In the genomic region with DNA sequence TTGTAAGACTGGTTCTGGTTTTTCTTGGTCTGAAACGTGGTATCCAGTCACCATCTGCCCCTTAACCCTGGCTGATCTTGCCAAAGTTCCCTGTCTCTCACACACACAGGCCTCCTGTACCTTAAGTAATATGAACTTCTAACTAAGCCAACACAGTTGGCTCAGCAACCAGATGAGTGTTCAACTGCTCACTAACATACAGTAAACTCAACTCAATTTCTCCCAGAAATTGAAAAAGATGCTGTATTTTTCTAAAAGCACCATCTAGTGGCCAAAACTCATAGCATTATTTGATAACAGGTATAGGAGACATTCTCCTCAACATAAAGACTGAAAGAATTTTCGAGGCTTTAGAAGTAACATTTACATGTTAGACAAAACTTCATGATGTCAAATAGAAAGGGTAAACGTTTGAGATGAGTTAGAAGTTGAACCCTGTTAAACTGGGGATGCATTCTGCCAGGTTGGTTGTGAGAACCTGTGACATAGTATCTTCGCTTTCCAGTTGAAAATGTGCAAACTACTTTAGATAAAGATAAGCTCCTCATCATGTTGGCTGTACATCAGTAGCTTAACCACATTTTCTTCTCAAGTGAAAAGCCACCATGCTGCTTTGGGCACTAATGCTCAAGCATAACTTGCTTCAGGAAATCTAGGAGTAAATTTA, we compare ENCODE assay signal across 8 cellular contexts. TPM values are rescaled to one million over a fixed set of nuclear protein-coding genes. Genes with fewer than 3 reads are reported as not detected.
DNase-seq lines count a peak whose midpoint lies in the region; ATAC-seq and TF ChIP-seq lines count a peak whose summit lies in the region.

No MANE protein-coding gene starts in this region.

- H3K9ac ChIP-seq in neural cell (ENCODE audit: low read length), result no peak overlapping the region

- intact Hi-C loops in Panc1 (cut with micrococcal nuclease; ENCODE audit: unreplicated experiment), result loop anchor here (5.0 kb wide), 1 partner anchor 532 kb away; no protein-coding TSS in a partner anchor

- H3K27me3 ChIP-seq in AG04450 (ENCODE audit: control insufficient read depth, insufficient read depth, low read length), result no peaks in the 10 kb centered on the region
- H3K27me3 ChIP-seq in Panc1 (ENCODE audit: control insufficient read depth, insufficient read depth, low read length), result no peaks in the 10 kb centered on the region
- H3K27me3 ChIP-seq in neural cell (ENCODE audit: insufficient read depth, low read depth, low read length), result no peaks in the 10 kb centered on the region

- peaks cover 2% of the 10 kb centered on the region; the same call in 1 of the 2 replicates for H3K36me3 ChIP-seq in Panc1 (ENCODE audit: control insufficient read depth, insufficient read depth, low read length)
- H3K36me3 ChIP-seq in neural cell (ENCODE audit: insufficient read depth, low read length), result peaks cover 7% of the 10 kb centered on the region

- no peak overlapping the region for H3K4me2 ChIP-seq in neural cell (ENCODE audit: low read length)

- no peaks in the 10 kb centered on the region for H3K9me3 Mint-ChIP-seq in endothelial cell (ENCODE audit: unreplicated experiment)

- H3K27ac ChIP-seq in AG04450 (ENCODE audit: low read depth, low read length), result no peak overlapping the region
- no peak overlapping the region for H3K27ac ChIP-seq in Panc1 (ENCODE audit: low read length)
- H3K27ac ChIP-seq in neural cell (ENCODE audit: low read length), result no peak overlapping the region

- H3K79me2 ChIP-seq in neural cell (replicated peaks; ENCODE audit: insufficient read depth, low read length), result no peaks in the 10 kb centered on the region

- no peak for TF ChIP-seq EP300 in neural cell (conservative IDR thresholded peaks at IDR 0.05; ENCODE audit: poor library complexity, severe bottlenecking)

- ATAC-seq in Panc1, result peak; percentile 61; the same call in 1 of the 2 replicates
- ATAC-seq in GM18498 (IDR thresholded peaks at IDR 0.05; ENCODE audit: unreplicated experiment), result no peak

- H4K20me1 ChIP-seq in neural cell (ENCODE audit: insufficient read depth), result no peaks in the 10 kb centered on the region

- H3K9me2 ChIP-seq in neural cell (ENCODE audit: insufficient read depth, low read length), result no peaks in the 10 kb centered on the region

- CTCF ChIA-PET in AG04450 (lab: Charles Lee), result interaction anchor here (0.6 to 15.1 kb wide), 41 partner anchors 8 to 540 kb away, joined by 3 to 162 read pairs (median 4); no protein-coding TSS in a partner anchor
- CTCF ChIA-PET in Panc1 (lab: Charles Lee), result interaction anchor here (0.6 kb wide), 2 partner anchors 90 to 199 kb away, joined by 5 to 6 read pairs; no protein-coding TSS in a partner anchor

- H3K4me1 Mint-ChIP-seq in endothelial cell (ENCODE audit: unreplicated experiment), result no peaks in the 10 kb centered on the region

- no peak overlapping the region for H3K4me3 Mint-ChIP-seq in endothelial cell (ENCODE audit: unreplicated experiment)

- peak overlapping the region; percentile 83 for H3K27ac Mint-ChIP-seq in endothelial cell (ENCODE audit: unreplicated experiment)

- in situ Hi-C loops in Panc1 (cut with HindIII; ENCODE audit: low pct_unique_long_range_greater_than_20kb, low sequenced_read_pairs), result no loop called here

- TF ChIP-seq CTCF in AG04450 (IDR thresholded peaks at IDR 0.05; ENCODE audit: low read depth, low read length) (peak; percentile 69), GM12874 (IDR thresholded peaks at IDR 0.05; ENCODE audit: insufficient read depth, low read depth, low read length) (peak; percentile 35; the same call in 1 of the 2 replicates), Panc1 (IDR thresholded peaks at IDR 0.05) (peak; percentile 68), endothelial cell (IDR thresholded peaks at IDR 0.05; ENCODE audit: unreplicated experiment) (peak; percentile 63), neural cell (IDR thresholded peaks at IDR 0.05; ENCODE audit: poor library complexity, severe bottlenecking) (peak; percentile 73)

- TF ChIP-seq RAD21 in neural cell (conservative IDR thresholded peaks at IDR 0.05), result peak; percentile 63

- POLR2A ChIA-PET in AG04450 (lab: Yijun Ruan, JAX), result interaction anchor here (0.6 to 1.0 kb wide), 3 partner anchors 95 to 306 kb away, joined by 3 to 6 read pairs (median 4); a partner anchor contains a TSS
- POLR2A ChIA-PET in Panc1 (lab: Charles Lee), result no interaction called here

- H3K9me3 ChIP-seq in AG04450 (ENCODE audit: control insufficient read depth, insufficient read depth, low read length) (no peaks in the 10 kb centered on the region), Panc1 (ENCODE audit: control insufficient read depth, insufficient read depth, low read depth, low read length) (no peaks in the 10 kb centered on the region), neural cell (ENCODE audit: low read length) (no peaks in the 10 kb centered on the region)

- peaks cover 3% of the 10 kb centered on the region for H3K27me3 Mint-ChIP-seq in endothelial cell (ENCODE audit: unreplicated experiment)

- H3K4me3 ChIP-seq in AG04450 (ENCODE audit: low read depth, low read length) (no peak overlapping the region), Panc1 (ENCODE audit: low read depth in 2 of 2, low read length in 2 of 2) (no peak overlapping the region), neural cell (ENCODE audit: low read length) (no peak overlapping the region)

- BruUV-seq in Panc1 (replicated peaks; lab: Mats Ljungman, UMichigan), result no TSS peak

- H3K36me3 Mint-ChIP-seq in endothelial cell (ENCODE audit: low read depth, unreplicated experiment), result peaks cover 4% of the 10 kb centered on the region

- no peak for DNase-seq in AG04450 (ENCODE audit: low read depth, low spot score)
- DNase-seq in Panc1 (ENCODE audit: low read depth, low spot score), result no peak
- DNase-seq in endothelial cell (ENCODE audit: low spot score), result no peak
- DNase-seq in activated CD4-positive, alpha-beta T cell treated with anti-CD3 and anti-CD28 coated beads, Interleukin-2, amount 50 U/mL, for 48 hours, result no peak
- DNase-seq in stimulated activated CD4-positive, alpha-beta T cell treated with anti-CD3 and anti-CD28 coated beads, Interleukin-2, amount 100 ng/mL, for 48 hours, result no peak

- no peak overlapping the region for H2AFZ ChIP-seq in neural cell (ENCODE audit: low read depth, low read length)

- H3F3A ChIP-seq in neural cell (ENCODE audit: insufficient read depth, low read length, poor library complexity, severe bottlenecking), result no peaks in the 10 kb centered on the region

- H3K4me1 ChIP-seq in Panc1 (ENCODE audit: control insufficient read depth, insufficient read depth, low read length), result no peaks in the 10 kb centered on the region

TF ChIP-seq in neural cell, 6 proteins besides CTCF, POLR2A, EP300 and RAD21:
- peak; percentile 78 for TF ChIP-seq SMC3 (conservative IDR thresholded peaks at IDR 0.05; ENCODE audit: poor library complexity)
- TF ChIP-seq, protein P1, sequence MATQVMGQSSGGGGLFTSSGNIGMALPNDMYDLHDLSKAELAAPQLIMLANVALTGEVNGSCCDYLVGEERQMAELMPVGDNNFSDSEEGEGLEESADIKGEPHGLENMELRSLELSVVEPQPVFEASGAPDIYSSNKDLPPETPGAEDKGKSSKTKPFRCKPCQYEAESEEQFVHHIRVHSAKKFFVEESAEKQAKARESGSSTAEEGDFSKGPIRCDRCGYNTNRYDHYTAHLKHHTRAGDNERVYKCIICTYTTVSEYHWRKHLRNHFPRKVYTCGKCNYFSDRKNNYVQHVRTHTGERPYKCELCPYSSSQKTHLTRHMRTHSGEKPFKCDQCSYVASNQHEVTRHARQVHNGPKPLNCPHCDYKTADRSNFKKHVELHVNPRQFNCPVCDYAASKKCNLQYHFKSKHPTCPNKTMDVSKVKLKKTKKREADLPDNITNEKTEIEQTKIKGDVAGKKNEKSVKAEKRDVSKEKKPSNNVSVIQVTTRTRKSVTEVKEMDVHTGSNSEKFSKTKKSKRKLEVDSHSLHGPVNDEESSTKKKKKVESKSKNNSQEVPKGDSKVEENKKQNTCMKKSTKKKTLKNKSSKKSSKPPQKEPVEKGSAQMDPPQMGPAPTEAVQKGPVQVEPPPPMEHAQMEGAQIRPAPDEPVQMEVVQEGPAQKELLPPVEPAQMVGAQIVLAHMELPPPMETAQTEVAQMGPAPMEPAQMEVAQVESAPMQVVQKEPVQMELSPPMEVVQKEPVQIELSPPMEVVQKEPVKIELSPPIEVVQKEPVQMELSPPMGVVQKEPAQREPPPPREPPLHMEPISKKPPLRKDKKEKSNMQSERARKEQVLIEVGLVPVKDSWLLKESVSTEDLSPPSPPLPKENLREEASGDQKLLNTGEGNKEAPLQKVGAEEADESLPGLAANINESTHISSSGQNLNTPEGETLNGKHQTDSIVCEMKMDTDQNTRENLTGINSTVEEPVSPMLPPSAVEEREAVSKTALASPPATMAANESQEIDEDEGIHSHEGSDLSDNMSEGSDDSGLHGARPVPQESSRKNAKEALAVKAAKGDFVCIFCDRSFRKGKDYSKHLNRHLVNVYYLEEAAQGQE (IDR thresholded peaks at IDR 0.05; ENCODE audit: borderline replicate concordance), result no peak

RNA-seq across cellular contexts. Expression of a gene that starts 31.2 kb away (rescaled TPM):
- 178 and 226 TPM in 2 replicates for polyA plus RNA-seq in AG04450 (2011; rRNA removed)
- polyA minus RNA-seq in AG04450 (2011; rRNA and poly(A)+ RNA removed), result 623 and 647 TPM in 2 replicates
- 125 TPM for total RNA-seq in Panc1 (2021; ENCODE audit: unreplicated experiment)
- 152 TPM for polyA plus RNA-seq in Panc1 (2012; ENCODE audit: insufficient read length)
- 303 TPM for total RNA-seq in endothelial cell (ENCODE audit: unreplicated experiment)
- 120 and 129 TPM in 2 replicates for polyA plus RNA-seq in neural cell
- 325 and 408 TPM in 2 replicates for polyA minus RNA-seq in neural cell
